In the genomic region with DNA sequence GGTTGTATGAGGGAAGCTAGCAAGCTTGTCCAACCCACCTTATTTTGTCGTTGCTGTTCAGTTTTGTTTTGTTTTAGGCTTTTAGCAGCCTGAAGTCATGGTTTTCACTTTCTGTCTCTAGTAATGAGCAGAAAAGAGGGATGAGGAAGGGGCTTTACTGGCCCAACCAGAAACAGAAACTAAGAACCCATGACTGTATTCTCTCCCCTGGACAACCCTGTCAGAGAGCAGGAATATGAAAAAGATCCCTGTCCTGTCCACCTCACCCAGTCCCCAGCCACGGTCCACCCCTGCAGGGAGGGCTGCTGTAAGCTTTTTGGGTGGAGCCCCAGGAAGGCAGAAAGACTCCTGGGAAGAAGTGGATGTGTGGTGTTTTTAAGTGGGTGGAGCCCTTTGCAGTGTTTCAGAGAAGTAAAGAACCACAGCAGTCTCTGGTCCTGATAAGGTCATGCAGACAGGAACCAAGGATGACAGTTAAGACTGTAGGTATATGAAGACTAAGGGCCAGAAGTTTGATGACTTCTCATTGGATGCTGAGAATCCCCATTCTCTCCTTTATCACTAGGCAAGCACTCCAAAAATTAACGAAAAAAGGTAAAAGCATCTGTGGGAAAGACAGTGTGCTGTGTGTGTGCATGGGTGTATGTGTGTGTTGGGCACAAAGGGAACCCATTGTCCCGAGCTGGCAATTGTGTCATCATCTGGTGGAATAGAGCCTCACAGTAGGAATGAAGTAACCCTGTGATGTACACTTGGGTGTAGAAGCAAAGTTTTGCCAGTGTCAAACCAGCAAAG, we compare ENCODE assay signal across 9 cellular contexts. TPM values are rescaled to one million over a fixed set of nuclear protein-coding genes. Genes with fewer than 3 reads are reported as not detected.
DNase-seq lines count a peak whose midpoint lies in the region; ATAC-seq and TF ChIP-seq lines count a peak whose summit lies in the region.
"Had no signal": no experiment of that assay in that cellular context is flagged by ENCODE, and none has a peak within 500 bp of the region (broad histone marks: within the 10 kb centered on the region; RNA-seq: fewer than 3 reads in every experiment).

No MANE protein-coding gene starts in this region.

- no peak overlapping the region for H3K27ac ChIP-seq in Karpas-422 (ENCODE audit: low read length)

- H3K4me3 Mint-ChIP-seq in activated T-helper 1 cell treated with anti-CD3 and anti-CD28 coated beads, Interleukin-12 subunit alpha, Interleukin-12 subunit beta, Interleukin-2, Interleukin-4 antibody, amounts not matched to agents 30 ng/mL and 10 ng/mL and 1 ng/mL, durations not matched to agents 14 hours and 24 hours and 36 hours: peak overlapping the region; percentile 73
- no peak overlapping the region for H3K4me3 Mint-ChIP-seq in type B pancreatic cell

- H3K79me2 ChIP-seq in Karpas-422 (ENCODE audit: low read length): no peaks in the 10 kb centered on the region

- no peak overlapping the region for H3K4me3 ChIP-seq in Karpas-422 (ENCODE audit: low read length)

- H3K27ac Mint-ChIP-seq in activated T-helper 1 cell treated with anti-CD3 and anti-CD28 coated beads, Interleukin-12 subunit alpha, Interleukin-12 subunit beta, Interleukin-2, Interleukin-4 antibody, amounts not matched to agents 30 ng/mL and 10 ng/mL and 1 ng/mL, durations not matched to agents 14 hours and 24 hours and 36 hours: peak overlapping the region; percentile 83
- no peak overlapping the region for H3K27ac Mint-ChIP-seq in type B pancreatic cell

- peaks cover 12% of the 10 kb centered on the region for H3K4me1 Mint-ChIP-seq in activated T-helper 1 cell treated with anti-CD3 and anti-CD28 coated beads, Interleukin-12 subunit alpha, Interleukin-12 subunit beta, Interleukin-2, Interleukin-4 antibody, amounts not matched to agents 30 ng/mL and 10 ng/mL and 1 ng/mL, durations not matched to agents 14 hours and 24 hours and 36 hours (ENCODE audit: low read depth)
- no peaks in the 10 kb centered on the region for H3K4me1 Mint-ChIP-seq in type B pancreatic cell (ENCODE audit: unreplicated experiment)

- H3K4me2 ChIP-seq in Karpas-422 (ENCODE audit: low read depth, low read length, poor library complexity, severe bottlenecking): no peak overlapping the region

- H3K9ac ChIP-seq in Karpas-422 (ENCODE audit: low read length): no peak overlapping the region

- no peaks in the 10 kb centered on the region for H4K20me1 ChIP-seq in Karpas-422 (ENCODE audit: insufficient read depth, low read depth, low read length)

- H3K27me3 ChIP-seq in Karpas-422 (ENCODE audit: low read length): no peaks in the 10 kb centered on the region

- no peak overlapping the region for H2AFZ ChIP-seq in Karpas-422 (ENCODE audit: low read length)

- peaks cover 3% of the 10 kb centered on the region for H3K9me3 Mint-ChIP-seq in activated T-helper 1 cell treated with anti-CD3 and anti-CD28 coated beads, Interleukin-12 subunit alpha, Interleukin-12 subunit beta, Interleukin-2, Interleukin-4 antibody, amounts not matched to agents 30 ng/mL and 10 ng/mL and 1 ng/mL, durations not matched to agents 14 hours and 24 hours and 36 hours
- H3K9me3 Mint-ChIP-seq in type B pancreatic cell: peaks cover 5% of the 10 kb centered on the region

- no peaks in the 10 kb centered on the region for H3K36me3 Mint-ChIP-seq in activated T-helper 1 cell treated with anti-CD3 and anti-CD28 coated beads, Interleukin-12 subunit alpha, Interleukin-12 subunit beta, Interleukin-2, Interleukin-4 antibody, amounts not matched to agents 30 ng/mL and 10 ng/mL and 1 ng/mL, durations not matched to agents 14 hours and 24 hours and 36 hours (ENCODE audit: low read depth)
- no peaks in the 10 kb centered on the region for H3K36me3 Mint-ChIP-seq in type B pancreatic cell

- peak; percentile 64 for DNase-seq in AG20443 (ENCODE audit: low spot score)
- peak; percentile 38 for DNase-seq in activated T-helper 1 cell treated with anti-CD3 and anti-CD28 coated beads, Interleukin-12 subunit alpha, Interleukin-12 subunit beta, Interleukin-2, Interleukin-4 antibody, amounts not matched to agents 30 ng/mL and 10 ng/mL and 1 ng/mL, durations not matched to agents 14 hours and 24 hours and 36 hours (ENCODE audit: low spot score)
- no peak for DNase-seq in type B pancreatic cell (ENCODE audit: extremely low spot score, unreplicated experiment)
- no peak for DNase-seq in Karpas-422
- no peak for DNase-seq in ureter (ENCODE audit: low spot score)
- DNase-seq in ecto neural progenitor cell (ENCODE audit: low spot score): no peak
- DNase-seq: NCI-H187 treated with DMSO at 0.1 percent for 48 hours had no signal

- H3K9me2 ChIP-seq in Karpas-422 (replicated peaks; ENCODE audit: insufficient read depth, low read length): no peaks in the 10 kb centered on the region

- TF ChIP-seq CTCF in type B pancreatic cell (conservative IDR thresholded peaks at IDR 0.05): no peak

- peak; percentile 61 for ATAC-seq in GM19023 (IDR thresholded peaks at IDR 0.05; ENCODE audit: unreplicated experiment)
- ATAC-seq in HG03064 (IDR thresholded peaks at IDR 0.05; ENCODE audit: low read depth, unreplicated experiment): peak; percentile 53

- intact Hi-C loops in activated T-helper 1 cell treated with anti-CD3 and anti-CD28 coated beads, Interleukin-12 subunit alpha, Interleukin-12 subunit beta, Interleukin-2, Interleukin-4 antibody, amounts not matched to agents 30 ng/mL and 10 ng/mL and 1 ng/mL, durations not matched to agents 14 hours and 24 hours and 36 hours (cut with micrococcal nuclease): no loop called here

- no peaks in the 10 kb centered on the region for H3K27me3 Mint-ChIP-seq in activated T-helper 1 cell treated with anti-CD3 and anti-CD28 coated beads, Interleukin-12 subunit alpha, Interleukin-12 subunit beta, Interleukin-2, Interleukin-4 antibody, amounts not matched to agents 30 ng/mL and 10 ng/mL and 1 ng/mL, durations not matched to agents 14 hours and 24 hours and 36 hours (ENCODE audit: insufficient read depth)
- peaks cover 4% of the 10 kb centered on the region for H3K27me3 Mint-ChIP-seq in type B pancreatic cell

- H3K36me3 ChIP-seq in Karpas-422 (ENCODE audit: insufficient read depth, low read length): no peaks in the 10 kb centered on the region

- H3K9me3 ChIP-seq in Karpas-422 (ENCODE audit: low read length): no peaks in the 10 kb centered on the region

- no peaks in the 10 kb centered on the region for H3K4me1 ChIP-seq in Karpas-422 (ENCODE audit: low read length)

RNA-seq across cellular contexts. Expression of a gene that starts 13.8 kb away (rescaled TPM):
- total RNA-seq in activated T-helper 1 cell treated with anti-CD3 and anti-CD28 coated beads, Interleukin-12 subunit alpha, Interleukin-12 subunit beta, Interleukin-2, Interleukin-4 antibody, amounts not matched to agents 30 ng/mL and 10 ng/mL and 1 ng/mL, durations not matched to agents 14 hours and 24 hours and 36 hours: 81.5 and 82.0 TPM in 2 replicates
- 57.6 and 62.8 TPM in 2 replicates for total RNA-seq in type B pancreatic cell (ENCODE audit: low replicate concordance)
- total RNA-seq in Karpas-422 (2014; rRNA removed; shearing (Covaris generic); ENCODE audit: low replicate concordance): 41.6 and 67.6 TPM in 2 replicates
- 41.5 TPM for total RNA-seq in ureter

RNA-seq across cellular contexts. Expression of a gene that starts 14.0 kb away (rescaled TPM):
- total RNA-seq in activated T-helper 1 cell treated with anti-CD3 and anti-CD28 coated beads, Interleukin-12 subunit alpha, Interleukin-12 subunit beta, Interleukin-2, Interleukin-4 antibody, amounts not matched to agents 30 ng/mL and 10 ng/mL and 1 ng/mL, durations not matched to agents 14 hours and 24 hours and 36 hours: 187 and 194 TPM in 2 replicates
- 83.6 and 99.3 TPM in 2 replicates for total RNA-seq in type B pancreatic cell (ENCODE audit: low replicate concordance)
- 13.2 and 97.1 TPM in 2 replicates for total RNA-seq in Karpas-422 (2014; rRNA removed; shearing (Covaris generic); ENCODE audit: low replicate concordance)
- 46.7 TPM for total RNA-seq in ureter

RNA-seq across cellular contexts. Expression of a gene that starts 34.1 kb away (rescaled TPM):
- total RNA-seq in activated T-helper 1 cell treated with anti-CD3 and anti-CD28 coated beads, Interleukin-12 subunit alpha, Interleukin-12 subunit beta, Interleukin-2, Interleukin-4 antibody, amounts not matched to agents 30 ng/mL and 10 ng/mL and 1 ng/mL, durations not matched to agents 14 hours and 24 hours and 36 hours: 5.7 and 6.1 TPM in 2 replicates
- total RNA-seq in type B pancreatic cell (ENCODE audit: low replicate concordance) (4.5 and 8.1 TPM in 2 replicates), ureter (6.6 TPM)
- 1.1 and 1.8 TPM in 2 replicates for total RNA-seq in Karpas-422 (2014; rRNA removed; shearing (Covaris generic); ENCODE audit: low replicate concordance)

Comparison
In these comparisons a context has a peak if more than half of its experiments do, and no peak if none do; other contexts are left out.
1. DNase-seq: peak in AG20443 (single experiment) and activated T-helper 1 cell treated with anti-CD3 and anti-CD28 coated beads, Interleukin-12 subunit alpha, Interleukin-12 subunit beta, Interleukin-2, Interleukin-4 antibody, amounts not matched to agents 30 ng/mL and 10 ng/mL and 1 ng/mL, durations not matched to agents 14 hours and 24 hours and 36 hours (single experiment); none in type B pancreatic cell (single experiment), Karpas-422 (single experiment), ureter (single experiment) and ecto neural progenitor cell (single experiment).